Comparison of ENCODE assay signal across 15 cellular contexts in the genomic region with DNA sequence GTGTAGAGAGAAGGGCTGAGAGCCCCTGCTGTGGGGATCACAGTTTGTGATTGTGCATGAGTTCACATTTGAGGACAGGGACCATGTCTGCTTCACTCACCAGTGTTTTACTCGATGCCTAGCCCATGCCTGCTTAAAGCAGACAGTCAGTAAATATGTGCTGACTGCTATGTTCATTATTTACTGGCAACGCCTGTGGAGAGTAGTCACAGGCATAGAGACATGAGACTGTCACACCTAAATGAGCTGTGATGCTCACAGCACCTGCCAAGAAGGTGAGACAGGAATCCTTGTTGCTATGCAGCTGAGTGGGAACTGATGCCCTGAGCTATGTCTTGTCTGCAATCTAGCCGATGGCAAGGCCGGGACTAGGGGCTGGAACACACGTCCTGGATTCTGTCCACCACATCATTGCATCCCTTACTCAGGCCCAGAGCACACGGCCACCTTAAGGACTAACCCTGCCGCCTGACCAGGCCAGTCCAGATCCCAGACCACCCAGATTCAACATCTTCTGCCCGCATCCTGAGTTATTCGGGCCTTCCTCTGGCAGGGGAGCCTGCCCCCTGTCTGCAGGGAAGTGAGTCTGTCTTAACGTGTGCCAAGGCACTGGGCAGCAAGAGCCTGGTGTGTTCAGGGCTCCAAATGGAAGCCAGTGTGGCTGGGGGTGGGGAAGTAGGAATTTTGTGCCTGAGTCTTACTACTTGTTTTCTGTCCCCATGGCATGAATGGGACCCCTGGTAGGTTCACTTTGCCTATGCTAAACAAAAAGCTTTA. TPM values are rescaled to one million over a fixed set of nuclear protein-coding genes. Genes with fewer than 3 reads are reported as not detected.
DNase-seq lines count a peak whose midpoint lies in the region; ATAC-seq and TF ChIP-seq lines count a peak whose summit lies in the region.
"Had no signal": no experiment of that assay in that cellular context is flagged by ENCODE, and none has a peak within 500 bp of the region (broad histone marks: within the 10 kb centered on the region; RNA-seq: fewer than 3 reads in every experiment).

No MANE protein-coding gene starts in this region.

- no peak overlapping the region for H3K4me3 ChIP-seq in BE2C (ENCODE audit: low read depth, low read length)
- no peak overlapping the region for H3K4me3 ChIP-seq in HEK293 (ENCODE audit: low read depth, low read length)
- H3K4me3 ChIP-seq in mucosa of descending colon: no peak overlapping the region
- H3K4me3 ChIP-seq: colonic mucosa, right lobe of liver had no signal

- intact Hi-C loops in mucosa of descending colon (cut with DNase I, micrococcal nuclease): no loop called here

- H3K9me3 Mint-ChIP-seq in chondrocyte (ENCODE audit: low read depth): no peaks in the 10 kb centered on the region
- H3K9me3 Mint-ChIP-seq: CD4-positive, CD25-positive, alpha-beta regulatory T cell had no signal

- peak; percentile 22 for ATAC-seq in mucosa of descending colon

- POLR2A ChIA-PET in HEK293 (lab: Yijun Ruan, JAX) (no interaction called here), HEK293T (lab: Yijun Ruan, JAX) (no interaction called here)

- DNase-seq in BE2C (no peak), chondrocyte (ENCODE audit: low spot score) (peak; percentile 32), mucosa of descending colon (no peak), hippocampal formation (lab: John Stamatoyannopoulos, UW) (no peak), pons (ENCODE audit: low spot score) (no peak), cerebellar cortex (ENCODE audit: low spot score) (no peak), HEK293T (ENCODE audit: extremely low spot score) (no peak)
- DNase-seq: CD4-positive, CD25-positive, alpha-beta regulatory T cell; colonic mucosa; mesenchymal stem cell; MV-4-11; NCI-H510A; right lobe of liver; SW 1271 had no signal

- H3K4me3 Mint-ChIP-seq in chondrocyte (ENCODE audit: unreplicated experiment): no peak overlapping the region
- H3K4me3 Mint-ChIP-seq: CD4-positive, CD25-positive, alpha-beta regulatory T cell had no signal

- no peak overlapping the region for H3K27ac Mint-ChIP-seq in chondrocyte (ENCODE audit: unreplicated experiment)
- H3K27ac Mint-ChIP-seq: CD4-positive, CD25-positive, alpha-beta regulatory T cell had no signal

- H3K27me3 ChIP-seq in BE2C: no peaks in the 10 kb centered on the region
- H3K27me3 ChIP-seq: colonic mucosa, right lobe of liver had no signal

- H3K4me1 ChIP-seq in BE2C (no peaks in the 10 kb centered on the region), HEK293 (ENCODE audit: control insufficient read depth, insufficient read depth, low read length) (no peaks in the 10 kb centered on the region), mucosa of descending colon (ENCODE audit: low read depth) (no peaks in the 10 kb centered on the region)
- H3K4me1 ChIP-seq: colonic mucosa had no signal

- no peaks in the 10 kb centered on the region for H3K36me3 ChIP-seq in BE2C
- no peaks in the 10 kb centered on the region for H3K36me3 ChIP-seq in HEK293 (ENCODE audit: control insufficient read depth in 2 of 2, insufficient read depth in 1 of 2, low read length in 2 of 2)
- H3K36me3 ChIP-seq in mucosa of descending colon (ENCODE audit: low read depth): no peaks in the 10 kb centered on the region
- H3K36me3 ChIP-seq: colonic mucosa, right lobe of liver had no signal

- H3K9me3 ChIP-seq in BE2C (no peaks in the 10 kb centered on the region), HEK293 (ENCODE audit: control insufficient read depth, insufficient read depth, low read depth, low read length) (no peaks in the 10 kb centered on the region), mucosa of descending colon (no peaks in the 10 kb centered on the region)
- H3K9me3 ChIP-seq: colonic mucosa, right lobe of liver had no signal

- TF ChIP-seq CTCF in BE2C (IDR thresholded peaks at IDR 0.05; ENCODE audit: low read depth, low read length): peak; percentile 32; the same call in 1 of the 2 replicates
- peak; percentile 27; the same call in 1 of the 2 replicates for TF ChIP-seq CTCF in HEK293 (tag by site-specific recombination; IDR thresholded peaks at IDR 0.05)
- TF ChIP-seq CTCF in chondrocyte (IDR thresholded peaks at IDR 0.05): peak; percentile 39
- no peak for TF ChIP-seq CTCF in mucosa of descending colon (IDR thresholded peaks at IDR 0.05)

- CTCF ChIA-PET in HEK293 (lab: Yijun Ruan, JAX) (interaction anchor here (0.6 to 1.6 kb wide), 5 partner anchors 9 to 73 kb away, joined by 3 to 5 read pairs (median 3); no protein-coding TSS in a partner anchor), HEK293T (lab: Yijun Ruan, JAX) (no interaction called here)

- H3K4me1 Mint-ChIP-seq in chondrocyte (ENCODE audit: low read depth): no peaks in the 10 kb centered on the region
- H3K4me1 Mint-ChIP-seq: CD4-positive, CD25-positive, alpha-beta regulatory T cell had no signal

- H3K27ac ChIP-seq in HEK293 (ENCODE audit: extremely low read depth, low read depth, low read length): no peak overlapping the region
- H3K27ac ChIP-seq: colonic mucosa, right lobe of liver had no signal

- no peaks in the 10 kb centered on the region for H3K36me3 Mint-ChIP-seq in chondrocyte (ENCODE audit: low read depth)
- H3K36me3 Mint-ChIP-seq: CD4-positive, CD25-positive, alpha-beta regulatory T cell had no signal

- peaks cover 33% of the 10 kb centered on the region for H3K27me3 Mint-ChIP-seq in chondrocyte (ENCODE audit: low read depth)

TF ChIP-seq in HEK293, 187 proteins besides CTCF, POLR2A, EP300 and RAD21:
- TF ChIP-seq ZBTB21 (tag by site-specific recombination; IDR thresholded peaks at IDR 0.05): no peak
- TF ChIP-seq SP3 (tag by site-specific recombination; IDR thresholded peaks at IDR 0.05): no peak

TF ChIP-seq in HEK293T, 16 proteins besides CTCF, POLR2A, EP300 and RAD21:
- TF ChIP-seq TARDBP (IDR thresholded peaks at IDR 0.05) (no peak), LEF1 (IDR thresholded peaks at IDR 0.05; ENCODE audit: borderline replicate concordance) (no peak), FOXK2 (IDR thresholded peaks at IDR 0.05) (no peak), L3MBTL2 (conservative IDR thresholded peaks at IDR 0.05) (no peak), ELF4 (IDR thresholded peaks at IDR 0.05) (no peak), CTBP1 (IDR thresholded peaks at IDR 0.05; ENCODE audit: borderline replicate concordance) (no peak), FOXM1 (IDR thresholded peaks at IDR 0.05; ENCODE audit: borderline replicate concordance) (no peak), FOXA1 (IDR thresholded peaks at IDR 0.05) (no peak), BHLHE40 (IDR thresholded peaks at IDR 0.05; ENCODE audit: borderline replicate concordance) (no peak), HDGF (IDR thresholded peaks at IDR 0.05; ENCODE audit: borderline replicate concordance) (no peak), ARNT (IDR thresholded peaks at IDR 0.05) (no peak), NFRKB (IDR thresholded peaks at IDR 0.05) (no peak), ZNF384 (IDR thresholded peaks at IDR 0.05) (no peak), PKNOX1 (IDR thresholded peaks at IDR 0.05) (no peak), SP1 (IDR thresholded peaks at IDR 0.05) (no peak), SUZ12 (IDR thresholded peaks at IDR 0.05) (no peak)

RNA-seq across cellular contexts. Expression of gene FGD5, which starts 44.8 kb away (rescaled TPM):
- polyA plus RNA-seq in BE2C (2012; ENCODE audit: insufficient read depth, insufficient read length, low read depth): 0.39 TPM
- total RNA-seq in chondrocyte (0.22 to 0.46 TPM (median 0.28 TPM) in 3 replicates), mucosa of descending colon (10 to 100 TPM in 1 of 3 donors, 1 to 10 TPM in 2; 6.1 to 15.1 (median 9.2) TPM)
